Comparison of ENCODE assay signal across 9 cellular contexts in the genomic region with DNA sequence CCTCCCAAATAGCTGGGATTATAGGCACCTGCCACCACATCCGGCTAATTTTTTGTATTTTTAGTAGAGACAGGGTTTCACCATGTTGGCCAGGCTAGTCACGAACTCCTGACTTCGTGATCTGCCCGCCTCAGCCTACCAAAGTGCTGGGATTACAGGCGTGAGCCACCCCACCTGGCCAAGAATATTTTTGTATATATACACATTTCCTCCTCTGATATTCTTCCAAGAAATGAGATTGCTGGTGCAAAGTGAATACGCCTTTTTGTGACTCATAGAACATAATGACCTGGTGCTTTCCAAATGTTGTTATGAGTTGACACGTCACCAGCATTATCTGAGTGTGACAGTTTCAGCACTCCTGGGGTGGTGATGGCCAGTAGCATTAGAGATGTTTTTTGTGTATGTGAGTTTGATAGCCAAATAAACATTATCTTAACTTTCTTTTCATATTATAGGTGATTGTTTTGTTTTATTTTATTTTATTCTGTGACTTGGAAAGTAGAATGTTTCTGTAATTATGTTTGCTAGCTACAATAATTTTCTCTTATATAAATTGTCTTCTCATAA. TPM values are rescaled to one million over a fixed set of nuclear protein-coding genes. Genes with fewer than 3 reads are reported as not detected.
A peak's percentile ranks its signal among the peaks of the same experiment; 100 is the strongest.
DNase-seq lines count a peak whose midpoint lies in the region; ATAC-seq and TF ChIP-seq lines count a peak whose summit lies in the region.
"Had no signal": no experiment of that assay in that cellular context is flagged by ENCODE, and none has a peak within 500 bp of the region (broad histone marks: within the 10 kb centered on the region; RNA-seq: fewer than 3 reads in every experiment).

No MANE protein-coding gene starts in this region.

- H3K9me3 Mint-ChIP-seq in CD8-positive, alpha-beta T cell, result no peaks in the 10 kb centered on the region

- TF ChIP-seq CTCF in AG10803 (conservative IDR thresholded peaks at IDR 0.05; ENCODE audit: low read length), result no peak
- no peak for TF ChIP-seq CTCF in fibroblast of pulmonary artery (IDR thresholded peaks at IDR 0.05; ENCODE audit: low read length, missing control alignments)
- TF ChIP-seq CTCF in CD8-positive, alpha-beta T cell (IDR thresholded peaks at IDR 0.05), result no peak

- peak; percentile 40 for DNase-seq in AG10803 (ENCODE audit: low read depth)
- peak; percentile 30 for DNase-seq in NCI-H446 treated with DMSO at 0.1 percent for 48 hours (lab: John Stamatoyannopoulos, UW)
- peak; percentile 57 for DNase-seq in fibroblast of pulmonary artery (ENCODE audit: low read depth)
- no peak for DNase-seq in posterior vena cava (ENCODE audit: low spot score)
- no peak for DNase-seq in activated naive CD4-positive, alpha-beta T cell treated with Interleukin-2 at 50 U/mL for 16 hours
- no peak for DNase-seq in CD8-positive, alpha-beta T cell
- DNase-seq: DMS153 had no signal

- intact Hi-C loops in posterior vena cava (cut with DNase I), result no loop called here
- intact Hi-C loops in CD8-positive, alpha-beta T cell (cut with DNase I, micrococcal nuclease), result no loop called here

- H3K27ac ChIP-seq in CD8-positive, alpha-beta T cell (ENCODE audit: low read depth, low read length), result no peak overlapping the region

- no peaks in the 10 kb centered on the region for H3K4me1 ChIP-seq in CD8-positive, alpha-beta T cell (ENCODE audit: insufficient read depth, low read length)

- peaks cover 4% of the 10 kb centered on the region for H3K27me3 ChIP-seq in CD8-positive, alpha-beta T cell (ENCODE audit: insufficient read depth, low read length)

- CTCF ChIA-PET in CD8-positive, alpha-beta T cell (lab: Charles Lee), result no interaction called here

- H3K27ac Mint-ChIP-seq in CD8-positive, alpha-beta T cell, result no peak overlapping the region

- POLR2A ChIA-PET in CD8-positive, alpha-beta T cell (lab: Charles Lee), result no interaction called here

- no peaks in the 10 kb centered on the region for H3K9me3 ChIP-seq in CD8-positive, alpha-beta T cell (ENCODE audit: low read length)

- ATAC-seq in GM19463 (IDR thresholded peaks at IDR 0.05; ENCODE audit: unreplicated experiment) (peak; percentile 65), HG02642 (IDR thresholded peaks at IDR 0.05; ENCODE audit: poor library complexity, unreplicated experiment) (no peak)
- ATAC-seq in CD8-positive, alpha-beta T cell, result no peak

- peaks cover 6% of the 10 kb centered on the region for H3K27me3 Mint-ChIP-seq in CD8-positive, alpha-beta T cell (ENCODE audit: low read depth)

- no peaks in the 10 kb centered on the region for H3K4me1 Mint-ChIP-seq in CD8-positive, alpha-beta T cell (ENCODE audit: low read depth)

- H3K36me3 Mint-ChIP-seq in CD8-positive, alpha-beta T cell, result no peaks in the 10 kb centered on the region

- no peak overlapping the region for H3K4me3 Mint-ChIP-seq in CD8-positive, alpha-beta T cell

- no peaks in the 10 kb centered on the region for H3K36me3 ChIP-seq in CD8-positive, alpha-beta T cell (ENCODE audit: insufficient read depth, low read length)

- H3K4me3 ChIP-seq in AG10803 (ENCODE audit: low read length) (no peak overlapping the region), fibroblast of pulmonary artery (replicated peaks; ENCODE audit: low read depth, low read length) (no peak overlapping the region)
- no peak overlapping the region for H3K4me3 ChIP-seq in CD8-positive, alpha-beta T cell (ENCODE audit: low read depth, low read length)

RNA-seq across cellular contexts. Expression of a gene that starts 54.9 kb away (rescaled TPM):
- total RNA-seq in posterior vena cava, result 1 to 10 TPM; 3.2 to 6.3 TPM
- total RNA-seq in CD8-positive, alpha-beta T cell, result not detected

Comparison
In these comparisons a context has a peak if more than half of its experiments do, and no peak if none do; other contexts are left out.
1. DNase-seq: peak in AG10803 (single experiment), NCI-H446 treated with DMSO at 0.1 percent for 48 hours (single experiment) and fibroblast of pulmonary artery (single experiment); none in posterior vena cava (single experiment), activated naive CD4-positive, alpha-beta T cell treated with Interleukin-2 at 50 U/mL for 16 hours (single experiment) and CD8-positive, alpha-beta T cell (0 of 7).
2. RNA of a gene that starts 54.9 kb away (total RNA-seq): 3.2 to 6.3 TPM in posterior vena cava; not detected in CD8-positive, alpha-beta T cell; every median in the first group is over 4 times any median in the second.